In the genomic region with DNA sequence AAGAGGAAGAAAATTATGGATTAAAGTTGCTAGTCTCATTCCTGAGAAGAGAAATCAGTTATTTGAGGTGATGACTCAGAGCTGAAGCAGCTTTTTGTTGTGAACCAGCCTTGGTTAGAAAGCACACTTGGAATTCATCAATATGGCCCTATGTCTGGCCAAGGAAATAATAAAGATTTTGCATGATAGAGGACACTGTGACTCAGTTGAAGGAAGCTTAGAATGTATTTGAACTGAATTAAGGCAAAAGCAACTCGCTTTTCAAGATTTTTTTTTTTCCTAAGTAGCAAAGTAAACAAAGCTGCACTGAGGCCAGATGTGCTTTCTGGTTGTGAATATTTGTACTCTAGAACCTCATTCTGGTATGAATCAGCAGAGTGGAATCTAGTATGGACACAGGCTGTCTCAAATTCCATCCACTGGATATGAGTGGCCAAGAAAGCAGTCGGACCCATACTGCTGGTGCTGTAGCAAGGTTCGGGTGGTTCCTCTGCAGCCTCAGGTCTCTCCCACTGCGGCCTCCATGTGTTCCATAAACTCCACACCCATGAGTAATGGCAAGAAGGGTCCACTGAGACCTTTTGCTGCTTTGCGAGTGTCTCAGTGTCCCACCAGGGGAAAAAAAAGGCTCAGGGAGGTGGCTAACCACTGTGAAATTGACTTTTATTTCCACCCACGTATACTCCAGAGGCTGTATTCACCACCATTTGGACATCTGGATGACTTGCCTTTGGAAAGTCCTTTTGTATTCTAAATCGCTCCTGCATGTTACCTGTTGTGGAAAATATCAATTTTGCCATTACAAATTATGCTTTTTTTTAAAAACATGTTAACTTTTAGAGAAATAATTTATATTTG, we compare ENCODE assay signal across 1 cellular context.
TF ChIP-seq lines count a peak whose summit lies in the region.

No MANE protein-coding gene starts in this region.

TF ChIP-seq in HepG2, 621 proteins besides CTCF, POLR2A, EP300 and RAD21 (continued from another document and continues in another):
- TF ChIP-seq, protein P1, sequence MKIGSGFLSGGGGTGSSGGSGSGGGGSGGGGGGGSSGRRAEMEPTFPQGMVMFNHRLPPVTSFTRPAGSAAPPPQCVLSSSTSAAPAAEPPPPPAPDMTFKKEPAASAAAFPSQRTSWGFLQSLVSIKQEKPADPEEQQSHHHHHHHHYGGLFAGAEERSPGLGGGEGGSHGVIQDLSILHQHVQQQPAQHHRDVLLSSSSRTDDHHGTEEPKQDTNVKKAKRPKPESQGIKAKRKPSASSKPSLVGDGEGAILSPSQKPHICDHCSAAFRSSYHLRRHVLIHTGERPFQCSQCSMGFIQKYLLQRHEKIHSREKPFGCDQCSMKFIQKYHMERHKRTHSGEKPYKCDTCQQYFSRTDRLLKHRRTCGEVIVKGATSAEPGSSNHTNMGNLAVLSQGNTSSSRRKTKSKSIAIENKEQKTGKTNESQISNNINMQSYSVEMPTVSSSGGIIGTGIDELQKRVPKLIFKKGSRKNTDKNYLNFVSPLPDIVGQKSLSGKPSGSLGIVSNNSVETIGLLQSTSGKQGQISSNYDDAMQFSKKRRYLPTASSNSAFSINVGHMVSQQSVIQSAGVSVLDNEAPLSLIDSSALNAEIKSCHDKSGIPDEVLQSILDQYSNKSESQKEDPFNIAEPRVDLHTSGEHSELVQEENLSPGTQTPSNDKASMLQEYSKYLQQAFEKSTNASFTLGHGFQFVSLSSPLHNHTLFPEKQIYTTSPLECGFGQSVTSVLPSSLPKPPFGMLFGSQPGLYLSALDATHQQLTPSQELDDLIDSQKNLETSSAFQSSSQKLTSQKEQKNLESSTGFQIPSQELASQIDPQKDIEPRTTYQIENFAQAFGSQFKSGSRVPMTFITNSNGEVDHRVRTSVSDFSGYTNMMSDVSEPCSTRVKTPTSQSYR (CRISPR knock-in tag; IDR thresholded peaks at IDR 0.05; ENCODE audit: borderline replicate concordance) = no peak
- no peak for TF ChIP-seq FOXO1 (CRISPR knock-in tag; IDR thresholded peaks at IDR 0.05)
- TF ChIP-seq, protein P2, sequence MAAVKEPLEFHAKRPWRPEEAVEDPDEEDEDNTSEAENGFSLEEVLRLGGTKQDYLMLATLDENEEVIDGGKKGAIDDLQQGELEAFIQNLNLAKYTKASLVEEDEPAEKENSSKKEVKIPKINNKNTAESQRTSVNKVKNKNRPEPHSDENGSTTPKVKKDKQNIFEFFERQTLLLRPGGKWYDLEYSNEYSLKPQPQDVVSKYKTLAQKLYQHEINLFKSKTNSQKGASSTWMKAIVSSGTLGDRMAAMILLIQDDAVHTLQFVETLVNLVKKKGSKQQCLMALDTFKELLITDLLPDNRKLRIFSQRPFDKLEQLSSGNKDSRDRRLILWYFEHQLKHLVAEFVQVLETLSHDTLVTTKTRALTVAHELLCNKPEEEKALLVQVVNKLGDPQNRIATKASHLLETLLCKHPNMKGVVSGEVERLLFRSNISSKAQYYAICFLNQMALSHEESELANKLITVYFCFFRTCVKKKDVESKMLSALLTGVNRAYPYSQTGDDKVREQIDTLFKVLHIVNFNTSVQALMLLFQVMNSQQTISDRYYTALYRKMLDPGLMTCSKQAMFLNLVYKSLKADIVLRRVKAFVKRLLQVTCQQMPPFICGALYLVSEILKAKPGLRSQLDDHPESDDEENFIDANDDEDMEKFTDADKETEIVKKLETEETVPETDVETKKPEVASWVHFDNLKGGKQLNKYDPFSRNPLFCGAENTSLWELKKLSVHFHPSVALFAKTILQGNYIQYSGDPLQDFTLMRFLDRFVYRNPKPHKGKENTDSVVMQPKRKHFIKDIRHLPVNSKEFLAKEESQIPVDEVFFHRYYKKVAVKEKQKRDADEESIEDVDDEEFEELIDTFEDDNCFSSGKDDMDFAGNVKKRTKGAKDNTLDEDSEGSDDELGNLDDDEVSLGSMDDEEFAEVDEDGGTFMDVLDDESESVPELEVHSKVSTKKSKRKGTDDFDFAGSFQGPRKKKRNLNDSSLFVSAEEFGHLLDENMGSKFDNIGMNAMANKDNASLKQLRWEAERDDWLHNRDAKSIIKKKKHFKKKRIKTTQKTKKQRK (IDR thresholded peaks at IDR 0.05; ENCODE audit: low read length) = no peak
- peak; percentile 73 for TF ChIP-seq JUND (CRISPR knock-in tag; IDR thresholded peaks at IDR 0.05)
- TF ChIP-seq ZSCAN30 (CRISPR knock-in tag; IDR thresholded peaks at IDR 0.05) = no peak
- TF ChIP-seq, protein P3, sequence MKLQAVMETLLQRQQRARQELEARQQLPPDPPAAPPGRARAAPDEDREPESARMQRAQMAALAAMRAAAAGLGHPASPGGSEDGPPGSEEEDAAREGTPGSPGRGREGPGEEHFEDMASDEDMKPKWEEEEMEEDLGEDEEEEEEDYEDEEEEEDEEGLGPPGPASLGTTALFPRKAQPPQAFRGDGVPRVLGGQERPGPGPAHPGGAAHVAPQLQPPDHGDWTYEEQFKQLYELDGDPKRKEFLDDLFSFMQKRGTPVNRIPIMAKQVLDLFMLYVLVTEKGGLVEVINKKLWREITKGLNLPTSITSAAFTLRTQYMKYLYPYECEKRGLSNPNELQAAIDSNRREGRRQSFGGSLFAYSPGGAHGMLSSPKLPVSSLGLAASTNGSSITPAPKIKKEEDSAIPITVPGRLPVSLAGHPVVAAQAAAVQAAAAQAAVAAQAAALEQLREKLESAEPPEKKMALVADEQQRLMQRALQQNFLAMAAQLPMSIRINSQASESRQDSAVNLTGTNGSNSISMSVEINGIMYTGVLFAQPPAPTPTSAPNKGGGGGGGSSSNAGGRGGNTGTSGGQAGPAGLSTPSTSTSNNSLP (IDR thresholded peaks at IDR 0.05; ENCODE audit: low read depth, low read length) = 0 out of 2 replicates have a peak, but pooled peaks have one; percentile 42
- TF ChIP-seq, protein P4, sequence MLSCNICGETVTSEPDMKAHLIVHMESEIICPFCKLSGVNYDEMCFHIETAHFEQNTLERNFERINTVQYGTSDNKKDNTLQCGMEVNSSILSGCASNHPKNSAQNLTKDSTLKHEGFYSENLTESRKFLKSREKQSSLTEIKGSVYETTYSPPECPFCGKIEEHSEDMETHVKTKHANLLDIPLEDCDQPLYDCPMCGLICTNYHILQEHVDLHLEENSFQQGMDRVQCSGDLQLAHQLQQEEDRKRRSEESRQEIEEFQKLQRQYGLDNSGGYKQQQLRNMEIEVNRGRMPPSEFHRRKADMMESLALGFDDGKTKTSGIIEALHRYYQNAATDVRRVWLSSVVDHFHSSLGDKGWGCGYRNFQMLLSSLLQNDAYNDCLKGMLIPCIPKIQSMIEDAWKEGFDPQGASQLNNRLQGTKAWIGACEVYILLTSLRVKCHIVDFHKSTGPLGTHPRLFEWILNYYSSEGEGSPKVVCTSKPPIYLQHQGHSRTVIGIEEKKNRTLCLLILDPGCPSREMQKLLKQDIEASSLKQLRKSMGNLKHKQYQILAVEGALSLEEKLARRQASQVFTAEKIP (CRISPR knock-in tag; IDR thresholded peaks at IDR 0.05; ENCODE audit: borderline replicate concordance) = no peak
- no peak for TF ChIP-seq ZNF354B (CRISPR knock-in tag; IDR thresholded peaks at IDR 0.05)
- no peak for TF ChIP-seq NBN (conservative IDR thresholded peaks at IDR 0.05)
- no peak for TF ChIP-seq ZNF644 (CRISPR knock-in tag; IDR thresholded peaks at IDR 0.05; ENCODE audit: low read depth)
- TF ChIP-seq XRCC5 (optimal IDR thresholded peaks at IDR 0.05; ENCODE audit: low read length) = no peak
- TF ChIP-seq, protein P5, sequence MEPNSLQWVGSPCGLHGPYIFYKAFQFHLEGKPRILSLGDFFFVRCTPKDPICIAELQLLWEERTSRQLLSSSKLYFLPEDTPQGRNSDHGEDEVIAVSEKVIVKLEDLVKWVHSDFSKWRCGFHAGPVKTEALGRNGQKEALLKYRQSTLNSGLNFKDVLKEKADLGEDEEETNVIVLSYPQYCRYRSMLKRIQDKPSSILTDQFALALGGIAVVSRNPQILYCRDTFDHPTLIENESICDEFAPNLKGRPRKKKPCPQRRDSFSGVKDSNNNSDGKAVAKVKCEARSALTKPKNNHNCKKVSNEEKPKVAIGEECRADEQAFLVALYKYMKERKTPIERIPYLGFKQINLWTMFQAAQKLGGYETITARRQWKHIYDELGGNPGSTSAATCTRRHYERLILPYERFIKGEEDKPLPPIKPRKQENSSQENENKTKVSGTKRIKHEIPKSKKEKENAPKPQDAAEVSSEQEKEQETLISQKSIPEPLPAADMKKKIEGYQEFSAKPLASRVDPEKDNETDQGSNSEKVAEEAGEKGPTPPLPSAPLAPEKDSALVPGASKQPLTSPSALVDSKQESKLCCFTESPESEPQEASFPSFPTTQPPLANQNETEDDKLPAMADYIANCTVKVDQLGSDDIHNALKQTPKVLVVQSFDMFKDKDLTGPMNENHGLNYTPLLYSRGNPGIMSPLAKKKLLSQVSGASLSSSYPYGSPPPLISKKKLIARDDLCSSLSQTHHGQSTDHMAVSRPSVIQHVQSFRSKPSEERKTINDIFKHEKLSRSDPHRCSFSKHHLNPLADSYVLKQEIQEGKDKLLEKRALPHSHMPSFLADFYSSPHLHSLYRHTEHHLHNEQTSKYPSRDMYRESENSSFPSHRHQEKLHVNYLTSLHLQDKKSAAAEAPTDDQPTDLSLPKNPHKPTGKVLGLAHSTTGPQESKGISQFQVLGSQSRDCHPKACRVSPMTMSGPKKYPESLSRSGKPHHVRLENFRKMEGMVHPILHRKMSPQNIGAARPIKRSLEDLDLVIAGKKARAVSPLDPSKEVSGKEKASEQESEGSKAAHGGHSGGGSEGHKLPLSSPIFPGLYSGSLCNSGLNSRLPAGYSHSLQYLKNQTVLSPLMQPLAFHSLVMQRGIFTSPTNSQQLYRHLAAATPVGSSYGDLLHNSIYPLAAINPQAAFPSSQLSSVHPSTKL (CRISPR knock-in tag; IDR thresholded peaks at IDR 0.05) = peak; percentile 46
- peak; percentile 31; the same call in 1 of the 2 replicates for TF ChIP-seq SIX4 (CRISPR knock-in tag; IDR thresholded peaks at IDR 0.05)
- TF ChIP-seq FLYWCH1 (CRISPR knock-in tag; IDR thresholded peaks at IDR 0.05) = no peak
- TF ChIP-seq SSRP1 (CRISPR knock-in tag; IDR thresholded peaks at IDR 0.05) = no peak
- no peak for TF ChIP-seq ZBTB8A (CRISPR knock-in tag; IDR thresholded peaks at IDR 0.05; ENCODE audit: borderline replicate concordance, low read depth)
- TF ChIP-seq HDAC1 (CRISPR knock-in tag; IDR thresholded peaks at IDR 0.05) = no peak
- no peak for TF ChIP-seq ZNF12 (CRISPR knock-in tag; IDR thresholded peaks at IDR 0.05)
- TF ChIP-seq MED1 (CRISPR knock-in tag; IDR thresholded peaks at IDR 0.05) = 0 out of 2 replicates have a peak, but pooled peaks have one; percentile 20
- TF ChIP-seq, protein P6, sequence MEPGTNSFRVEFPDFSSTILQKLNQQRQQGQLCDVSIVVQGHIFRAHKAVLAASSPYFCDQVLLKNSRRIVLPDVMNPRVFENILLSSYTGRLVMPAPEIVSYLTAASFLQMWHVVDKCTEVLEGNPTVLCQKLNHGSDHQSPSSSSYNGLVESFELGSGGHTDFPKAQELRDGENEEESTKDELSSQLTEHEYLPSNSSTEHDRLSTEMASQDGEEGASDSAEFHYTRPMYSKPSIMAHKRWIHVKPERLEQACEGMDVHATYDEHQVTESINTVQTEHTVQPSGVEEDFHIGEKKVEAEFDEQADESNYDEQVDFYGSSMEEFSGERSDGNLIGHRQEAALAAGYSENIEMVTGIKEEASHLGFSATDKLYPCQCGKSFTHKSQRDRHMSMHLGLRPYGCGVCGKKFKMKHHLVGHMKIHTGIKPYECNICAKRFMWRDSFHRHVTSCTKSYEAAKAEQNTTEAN (CRISPR knock-in tag; conservative IDR thresholded peaks at IDR 0.05) = 0 out of 2 replicates have a peak, but pooled peaks have one; percentile 32
- TF ChIP-seq TGIF2 (CRISPR knock-in tag; IDR thresholded peaks at IDR 0.05) = no peak
- TF ChIP-seq ZNF737 (CRISPR knock-in tag; IDR thresholded peaks at IDR 0.05; ENCODE audit: borderline replicate concordance) = no peak
- TF ChIP-seq, protein P7, sequence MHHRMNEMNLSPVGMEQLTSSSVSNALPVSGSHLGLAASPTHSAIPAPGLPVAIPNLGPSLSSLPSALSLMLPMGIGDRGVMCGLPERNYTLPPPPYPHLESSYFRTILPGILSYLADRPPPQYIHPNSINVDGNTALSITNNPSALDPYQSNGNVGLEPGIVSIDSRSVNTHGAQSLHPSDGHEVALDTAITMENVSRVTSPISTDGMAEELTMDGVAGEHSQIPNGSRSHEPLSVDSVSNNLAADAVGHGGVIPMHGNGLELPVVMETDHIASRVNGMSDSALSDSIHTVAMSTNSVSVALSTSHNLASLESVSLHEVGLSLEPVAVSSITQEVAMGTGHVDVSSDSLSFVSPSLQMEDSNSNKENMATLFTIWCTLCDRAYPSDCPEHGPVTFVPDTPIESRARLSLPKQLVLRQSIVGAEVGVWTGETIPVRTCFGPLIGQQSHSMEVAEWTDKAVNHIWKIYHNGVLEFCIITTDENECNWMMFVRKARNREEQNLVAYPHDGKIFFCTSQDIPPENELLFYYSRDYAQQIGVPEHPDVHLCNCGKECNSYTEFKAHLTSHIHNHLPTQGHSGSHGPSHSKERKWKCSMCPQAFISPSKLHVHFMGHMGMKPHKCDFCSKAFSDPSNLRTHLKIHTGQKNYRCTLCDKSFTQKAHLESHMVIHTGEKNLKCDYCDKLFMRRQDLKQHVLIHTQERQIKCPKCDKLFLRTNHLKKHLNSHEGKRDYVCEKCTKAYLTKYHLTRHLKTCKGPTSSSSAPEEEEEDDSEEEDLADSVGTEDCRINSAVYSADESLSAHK (CRISPR knock-in tag; IDR thresholded peaks at IDR 0.05; ENCODE audit: borderline replicate concordance) = no peak
- no peak for TF ChIP-seq ZNF160 (CRISPR knock-in tag; IDR thresholded peaks at IDR 0.05)
- TF ChIP-seq ZNF598 (CRISPR knock-in tag; IDR thresholded peaks at IDR 0.05; ENCODE audit: borderline replicate concordance) = no peak
- TF ChIP-seq ZFP90 (CRISPR knock-in tag; IDR thresholded peaks at IDR 0.05; ENCODE audit: borderline replicate concordance) = no peak
- no peak for TF ChIP-seq REL (CRISPR knock-in tag; conservative IDR thresholded peaks at IDR 0.05)
- TF ChIP-seq ZNF333 (CRISPR knock-in tag; IDR thresholded peaks at IDR 0.05; ENCODE audit: borderline replicate concordance) = no peak
- no peak for TF ChIP-seq ZNF343 (CRISPR knock-in tag; IDR thresholded peaks at IDR 0.05)
- TF ChIP-seq, protein P8, sequence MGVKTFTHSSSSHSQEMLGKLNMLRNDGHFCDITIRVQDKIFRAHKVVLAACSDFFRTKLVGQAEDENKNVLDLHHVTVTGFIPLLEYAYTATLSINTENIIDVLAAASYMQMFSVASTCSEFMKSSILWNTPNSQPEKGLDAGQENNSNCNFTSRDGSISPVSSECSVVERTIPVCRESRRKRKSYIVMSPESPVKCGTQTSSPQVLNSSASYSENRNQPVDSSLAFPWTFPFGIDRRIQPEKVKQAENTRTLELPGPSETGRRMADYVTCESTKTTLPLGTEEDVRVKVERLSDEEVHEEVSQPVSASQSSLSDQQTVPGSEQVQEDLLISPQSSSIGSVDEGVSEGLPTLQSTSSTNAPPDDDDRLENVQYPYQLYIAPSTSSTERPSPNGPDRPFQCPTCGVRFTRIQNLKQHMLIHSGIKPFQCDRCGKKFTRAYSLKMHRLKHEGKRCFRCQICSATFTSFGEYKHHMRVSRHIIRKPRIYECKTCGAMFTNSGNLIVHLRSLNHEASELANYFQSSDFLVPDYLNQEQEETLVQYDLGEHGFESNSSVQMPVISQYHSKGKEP (CRISPR knock-in tag; IDR thresholded peaks at IDR 0.05) = no peak
- TF ChIP-seq, protein P9, sequence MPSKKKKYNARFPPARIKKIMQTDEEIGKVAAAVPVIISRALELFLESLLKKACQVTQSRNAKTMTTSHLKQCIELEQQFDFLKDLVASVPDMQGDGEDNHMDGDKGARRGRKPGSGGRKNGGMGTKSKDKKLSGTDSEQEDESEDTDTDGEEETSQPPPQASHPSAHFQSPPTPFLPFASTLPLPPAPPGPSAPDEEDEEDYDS (CRISPR knock-in tag; IDR thresholded peaks at IDR 0.05) = no peak
- TF ChIP-seq TAF1 (CRISPR knock-in tag; IDR thresholded peaks at IDR 0.05) = no peak
